17 cellular contexts compared by ENCODE assay signal in genomic region chr20:4817230-4817671, GRCh38. TPM values are rescaled to one million over a fixed set of nuclear protein-coding genes. Genes with fewer than 3 reads are reported as not detected.
A peak's percentile ranks its signal among the peaks of the same experiment; 100 is the strongest.
DNase-seq lines count a peak whose midpoint lies in the region; ATAC-seq, FAIRE-seq and TF ChIP-seq lines count a peak whose summit lies in the region.
"Had no signal": no experiment of that assay in that cellular context is flagged by ENCODE, and none has a peak within 500 bp of the region (broad histone marks: within the 10 kb centered on the region; RNA-seq: fewer than 3 reads in every experiment).

No MANE protein-coding gene starts in this region.

- H3K4me3 Mint-ChIP-seq in type B pancreatic cell = peak overlapping the region; percentile 68

- FAIRE-seq in HepG2 (lab: Jason Lieb, UNC) = peak; percentile 18

- peaks cover 11% of the 10 kb centered on the region for H3K4me1 ChIP-seq in HepG2 (ENCODE audit: insufficient read depth, low read length)
- H3K4me1 ChIP-seq in right lobe of liver = peaks cover 0 to 7% (median 0%) of the 10 kb centered on the region in 4 donors

- BruUV-seq in HepG2 (replicated peaks; lab: Mats Ljungman, UMichigan) = no TSS peak

- no peak overlapping the region for H3K4me2 ChIP-seq in HepG2 (ENCODE audit: low read depth, low read length)
- H3K4me2 ChIP-seq: hepatocyte had no signal

- CTCF ChIA-PET in HepG2 (lab: Yijun Ruan, JAX; ENCODE audit: low intra/inter-chr PET ratio, low total read pairs) = no interaction called here

- no peaks in the 10 kb centered on the region for H4K20me1 ChIP-seq in HepG2 (ENCODE audit: insufficient read depth, low read length)

- H3K4me1 Mint-ChIP-seq in type B pancreatic cell (ENCODE audit: unreplicated experiment) = peaks cover 27% of the 10 kb centered on the region

- H3K27ac ChIP-seq in HepG2 (ENCODE audit: extremely low read length, insufficient read depth, low read length) = no peak overlapping the region
- no peak overlapping the region for H3K27ac ChIP-seq in right lobe of liver
- H3K27ac ChIP-seq: coronary artery, hepatocyte, right atrium auricular region had no signal

- H2AFZ ChIP-seq in HepG2 (ENCODE audit: low read length) = no peak overlapping the region
- H2AFZ ChIP-seq: hepatocyte had no signal

- TF ChIP-seq CTCF in HepG2 (CRISPR knock-in tag; IDR thresholded peaks at IDR 0.05) (no peak), right lobe of liver (IDR thresholded peaks at IDR 0.05) (no peak), fibroblast of mammary gland (conservative IDR thresholded peaks at IDR 0.05; ENCODE audit: control insufficient read depth, insufficient read depth, low read depth, low read length) (peak; percentile 7), type B pancreatic cell (conservative IDR thresholded peaks at IDR 0.05) (peak; percentile 27)

- peaks cover 12% of the 10 kb centered on the region for H3K27me3 Mint-ChIP-seq in type B pancreatic cell

- H3K9me3 ChIP-seq in HepG2 (ENCODE audit: low read length) (no peaks in the 10 kb centered on the region), right lobe of liver (no peaks in the 10 kb centered on the region)
- H3K9me3 ChIP-seq: MG63, right atrium auricular region had no signal

- intact Hi-C loops in HepG2 (cut with micrococcal nuclease; ENCODE audit: unreplicated experiment) (no loop called here), right lobe of liver (cut with DNase I) (no loop called here), left colon (cut with DNase I, micrococcal nuclease) (no loop called here)

- TF ChIP-seq RAD21 in HepG2 (CRISPR knock-in tag; IDR thresholded peaks at IDR 0.05) = no peak

- in situ Hi-C loops in HepG2 (cut with HindIII; ENCODE audit: extremely low pct_ligation_motif_present, low pct_unique_long_range_greater_than_20kb) = no loop called here

- no peaks in the 10 kb centered on the region for H3K79me2 ChIP-seq in HepG2 (ENCODE audit: insufficient read depth, low read length)
- H3K79me2 ChIP-seq: hepatocyte had no signal

- POLR2A ChIA-PET in HepG2 (lab: Yijun Ruan, JAX) = no interaction called here

- H3K36me3 Mint-ChIP-seq in type B pancreatic cell = peaks cover 9% of the 10 kb centered on the region

- H3K4me3 ChIP-seq in HepG2 (replicated peaks in 1 of 3; ENCODE audit: insufficient read depth in 1 of 3, low read depth in 2 of 3, low read length in 3 of 3) = no peak overlapping the region
- H3K4me3 ChIP-seq in right lobe of liver = no peak overlapping the region
- H3K4me3 ChIP-seq in fibroblast of mammary gland (ENCODE audit: control insufficient read depth, low read depth, low read length) = no peak overlapping the region
- H3K4me3 ChIP-seq: coronary artery, hepatocyte, MG63, right atrium auricular region had no signal

- DNase-seq in HepG2 (ENCODE audit: low spot score) (peak; percentile 35), right lobe of liver (no peak), RKO (ENCODE audit: low spot score) (peak; percentile 27), fibroblast of mammary gland (ENCODE audit: low read depth) (no peak), type B pancreatic cell (ENCODE audit: extremely low spot score, unreplicated experiment) (no peak), left colon (no peak), C1 segment of cervical spinal cord (lab: John Stamatoyannopoulos, UW) (no peak)
- DNase-seq: COR-L47, MG63, midbrain, NCI-H345, SHP77 treated with DMSO at 0.1 percent for 48 hours had no signal

- WGBS in HepG2 (ENCODE audit: low lambda C conversion rate) = 9% methylated on average over 3 of the region's 3 CpGs
- 48% methylated on average over 3 of the region's 3 CpGs for WGBS in right lobe of liver (ENCODE audit: insufficient coverage, low coverage, low lambda C conversion rate, missing lambda C conversion rate)

- ATAC-seq in HepG2 = peak; percentile 13; the same call in 1 of the 3 replicates
- ATAC-seq in right lobe of liver = no peak
- ATAC-seq in GM18867 (IDR thresholded peaks at IDR 0.05; ENCODE audit: unreplicated experiment) = no peak
- no peak for ATAC-seq in left colon

- H3K9me3 Mint-ChIP-seq in type B pancreatic cell = peaks cover 7% of the 10 kb centered on the region
- H3K9me3 Mint-ChIP-seq: activated T-helper 2 cell treated with anti-CD3 and anti-CD28 coated beads, Interferon-gamma antibody, Interleukin-2, Interleukin-4, amounts not matched to agents 10 μg/mL and 5 μg/mL and 100 μg/mL, durations not matched to agents 14 hours and 24 hours and 36 hours had no signal

- H3K27me3 ChIP-seq in HepG2 (ENCODE audit: control insufficient read depth in 1 of 2, insufficient read depth in 2 of 2, low read length in 2 of 2) (peaks cover 22 to 54% of the 10 kb centered on the region in 2 experiments; a peak in 4 of 5 replicates), right lobe of liver (peaks cover 0 to under 1% of the 10 kb centered on the region in 2 donors)
- H3K27me3 ChIP-seq: MG63, right atrium auricular region had no signal

- TF ChIP-seq POLR2A in HepG2 (IDR thresholded peaks at IDR 0.05; ENCODE audit: insufficient read depth in 1 of 2, low read depth in 2 of 2, low read length in 2 of 2) (no peak), right lobe of liver (IDR thresholded peaks at IDR 0.05) (no peak)

- peak overlapping the region; percentile 84 for H3K27ac Mint-ChIP-seq in type B pancreatic cell
- H3K27ac Mint-ChIP-seq: activated T-helper 2 cell treated with anti-CD3 and anti-CD28 coated beads, Interferon-gamma antibody, Interleukin-2, Interleukin-4, amounts not matched to agents 10 μg/mL and 5 μg/mL and 100 μg/mL, durations not matched to agents 14 hours and 24 hours and 36 hours had no signal

- no peak overlapping the region for H3K9ac ChIP-seq in HepG2 (ENCODE audit: insufficient read depth, low read depth, low read length)

- TF ChIP-seq EP300 in HepG2 (IDR thresholded peaks at IDR 0.05; ENCODE audit: low read depth in 2 of 2, low read length in 2 of 2) (no peak), HepG2 (CRISPR knock-in tag; IDR thresholded peaks at IDR 0.05; ENCODE audit: borderline replicate concordance) (no peak)

- H3K36me3 ChIP-seq in HepG2 (replicated peaks in 1 of 2; ENCODE audit: control insufficient read depth in 1 of 2, insufficient read depth in 2 of 2, low read length in 2 of 2) (no peaks in the 10 kb centered on the region), right lobe of liver (no peaks in the 10 kb centered on the region)
- H3K36me3 ChIP-seq: MG63, right atrium auricular region had no signal

TF ChIP-seq in HepG2, 621 proteins besides CTCF, POLR2A, EP300 and RAD21 (continues in another document):
- TF ChIP-seq ATF6 (CRISPR knock-in tag; conservative IDR thresholded peaks at IDR 0.05) = no peak
- TF ChIP-seq NCOR1 (IDR thresholded peaks at IDR 0.05; ENCODE audit: borderline replicate concordance, low read length) = no peak
- no peak for TF ChIP-seq ZNF556 (CRISPR knock-in tag; IDR thresholded peaks at IDR 0.05; ENCODE audit: borderline replicate concordance)
- no peak for TF ChIP-seq TRIM24 (CRISPR knock-in tag; IDR thresholded peaks at IDR 0.05)
- TF ChIP-seq MAF1 (CRISPR knock-in tag; IDR thresholded peaks at IDR 0.05; ENCODE audit: borderline replicate concordance) = no peak
- TF ChIP-seq MAFK (conservative IDR thresholded peaks at IDR 0.05 in 1 of 2, IDR thresholded peaks at IDR 0.05 in 1 of 2; ENCODE audit: low read length in 2 of 2) = peak; percentile 98 to 99
- peak; percentile 72; the same call in 1 of the 2 replicates for TF ChIP-seq MAFG (CRISPR knock-in tag; IDR thresholded peaks at IDR 0.05)
- no peak for TF ChIP-seq ZSCAN29 (CRISPR knock-in tag; conservative IDR thresholded peaks at IDR 0.05)

RNA-seq across cellular contexts. Expression of gene RASSF2, which starts 6.2 kb away (rescaled TPM):
- total RNA-seq in HepG2 (2016; rRNA removed; fragmentation: Illumina TruSeq; extraction: Trizol) (0.53 and 0.83 TPM in 2 replicates), right lobe of liver (1 to 10 TPM; 2.0 to 4.8 (median 4.2) TPM), type B pancreatic cell (ENCODE audit: low replicate concordance) (11.7 and 37.9 TPM in 2 replicates), left colon (1 to 10 TPM; 1.9 to 5.9 TPM)
- under 0.01 and 0.09 TPM in 2 replicates for total RNA-seq in HepG2 (2016; cell fraction: cytosol; rRNA removed; fragmentation: Illumina TruSeq; extraction: Trizol; ENCODE audit: low read depth)
- total RNA-seq in HepG2 (2016; cell fraction: insoluble cytoplasmic fraction; rRNA removed; fragmentation: Illumina TruSeq; extraction: Trizol) = 0.61 and 0.86 TPM in 2 replicates
- total RNA-seq in HepG2 (2016; cell fraction: membrane; rRNA removed; fragmentation: Illumina TruSeq; extraction: Trizol) = 0.25 and 0.31 TPM in 2 replicates
- total RNA-seq in HepG2 (2016; cell fraction: nucleus; rRNA removed; fragmentation: Illumina TruSeq; extraction: Trizol) = 0.19 and 0.44 TPM in 2 replicates
- polyA plus RNA-seq in HepG2 (2011; rRNA removed) = 0.09 and 0.16 TPM in 2 replicates
- polyA plus RNA-seq in HepG2 (2011; cell fraction: cytosol; rRNA removed) = 0.09 and 0.10 TPM in 2 replicates
- 0.11 and 0.19 TPM in 2 replicates for polyA plus RNA-seq in HepG2 (2011; cell fraction: nucleus; rRNA removed)
- polyA plus RNA-seq in HepG2 (2012) = 0.05 and 0.08 TPM in 2 replicates
- polyA plus RNA-seq in HepG2 (2016; cell fraction: cytosol; fragmentation: Illumina TruSeq; extraction: Trizol; ENCODE audit: low read depth) = 0.06 and 0.08 TPM in 2 replicates
- polyA plus RNA-seq in HepG2 (2016; cell fraction: insoluble cytoplasmic fraction; fragmentation: Illumina TruSeq; extraction: Trizol; ENCODE audit: low read depth) = 0.59 and 0.73 TPM in 2 replicates
- 0.10 and 0.11 TPM in 2 replicates for polyA plus RNA-seq in HepG2 (2016; cell fraction: membrane; fragmentation: Illumina TruSeq; extraction: Trizol; ENCODE audit: low read depth)
- polyA plus RNA-seq in HepG2 (2016; cell fraction: nucleus; fragmentation: Illumina TruSeq; extraction: Trizol; ENCODE audit: insufficient read depth, low read depth) = 0.48 and 0.55 TPM in 2 replicates
- 0.06 TPM in 1 of 2 replicates, not detected in the other for polyA minus RNA-seq in HepG2 (2011; rRNA and poly(A)+ RNA removed; ENCODE audit: low replicate concordance)
- polyA minus RNA-seq in HepG2 (2011; cell fraction: cytosol; rRNA and poly(A)+ RNA removed) = 0.10 TPM in 1 of 2 replicates, not detected in the other
- polyA minus RNA-seq in HepG2 (2011; cell fraction: nucleus; rRNA and poly(A)+ RNA removed) = 0.12 and 0.13 TPM in 2 replicates

Comparison
In these comparisons a context has a peak if more than half of its experiments do, and no peak if none do; other contexts are left out.
1. DNase-seq: peak in HepG2 (single experiment) and RKO (single experiment); none in right lobe of liver (0 of 3), fibroblast of mammary gland (single experiment), type B pancreatic cell (single experiment), left colon (0 of 2) and C1 segment of cervical spinal cord (0 of 14).
2. CTCF ChIP-seq: peak in fibroblast of mammary gland (single experiment) and type B pancreatic cell (single experiment); none in HepG2 (single experiment) and right lobe of liver (0 of 4).